8 cellular contexts compared by ENCODE assay signal in genomic region chr22:20550851-20551744, GRCh38. TPM values are rescaled to one million over a fixed set of nuclear protein-coding genes. Genes with fewer than 3 reads are reported as not detected.
DNase-seq lines count a peak whose midpoint lies in the region; ATAC-seq lines count a peak whose summit lies in the region.

No MANE protein-coding gene starts in this region.

- H3K36me3 Mint-ChIP-seq in CD4-positive, alpha-beta memory T cell, result peaks cover 34 to 50% of the 10 kb centered on the region in 2 donors
- H3K36me3 Mint-ChIP-seq in effector memory CD8-positive, alpha-beta T cell (ENCODE audit: insufficient read depth), result peaks cover 50% of the 10 kb centered on the region

- POLR2A ChIA-PET in CD4-positive, alpha-beta memory T cell (lab: Charles Lee; ENCODE audit: partially characterized antibody), result interaction anchor here (0.7 to 20.7 kb wide), 12 partner anchors 16 to 152 kb away, joined by 3 to 650 read pairs (median 4); partner anchors contain the start of gene MED15

- peak; percentile 45 to 73 (median 57) for DNase-seq in CD4-positive, alpha-beta memory T cell
- DNase-seq in activated CD4-positive, alpha-beta T cell treated with anti-CD3 and anti-CD28 coated beads, Interleukin-2, amount 50 U/mL, for 48 hours, result peak; percentile 67 to 76
- peak; percentile 33 to 59 (median 35) for DNase-seq in effector memory CD8-positive, alpha-beta T cell
- DNase-seq in stromal cell of bone marrow (ENCODE audit: low read depth), result peak; percentile 92
- DNase-seq in NCI-H1048 (lab: John Stamatoyannopoulos, UW), result no peak

- CTCF ChIA-PET in CD4-positive, alpha-beta memory T cell (lab: Charles Lee; ENCODE audit: partially characterized antibody), result interaction anchor here (0.9 to 13.8 kb wide), 7 partner anchors 13 to 53 kb away, joined by 3 to 374 read pairs (median 3); partner anchors contain the start of gene MED15

- intact Hi-C loops in CD4-positive, alpha-beta memory T cell (cut with micrococcal nuclease), result loop anchor here (1.0 kb wide), 2 partner anchors 18 to 44 kb away; partner anchors contain the start of gene MED15

- peak overlapping the region; percentile 7 to 15 for H3K4me3 ChIP-seq in CD4-positive, alpha-beta memory T cell (ENCODE audit: low read length in 2 of 2)
- H3K4me3 ChIP-seq in muscle layer of colon (ENCODE audit: low read depth in 1 of 2, low read length in 2 of 2), result peak overlapping the region; percentile 30 to 31

- peak overlapping the region; percentile 92 to 99 (median 98) for H3K27ac Mint-ChIP-seq in CD4-positive, alpha-beta memory T cell
- peak overlapping the region; percentile 94 to 96 for H3K27ac Mint-ChIP-seq in effector memory CD8-positive, alpha-beta T cell

- H3K9ac ChIP-seq in muscle layer of colon (ENCODE audit: low read length), result peak overlapping the region; percentile 39

- no peaks in the 10 kb centered on the region for H3K27me3 Mint-ChIP-seq in CD4-positive, alpha-beta memory T cell
- H3K27me3 Mint-ChIP-seq in effector memory CD8-positive, alpha-beta T cell, result no peaks in the 10 kb centered on the region

- H3K9me3 ChIP-seq in CD4-positive, alpha-beta memory T cell (ENCODE audit: control insufficient read depth in 1 of 2, low read length in 2 of 2), result no peaks in the 10 kb centered on the region
- H3K9me3 ChIP-seq in muscle layer of colon (ENCODE audit: low read length), result no peaks in the 10 kb centered on the region

- H3K36me3 ChIP-seq in CD4-positive, alpha-beta memory T cell (ENCODE audit: insufficient read depth, low read length), result peaks cover 33% of the 10 kb centered on the region
- peaks cover 31% of the 10 kb centered on the region for H3K36me3 ChIP-seq in muscle layer of colon (ENCODE audit: insufficient read depth, low read length)

- ATAC-seq in effector memory CD8-positive, alpha-beta T cell (replicated peaks), result peak; percentile 61
- ATAC-seq in HG03025 (IDR thresholded peaks at IDR 0.05; ENCODE audit: low FRiP score, unreplicated experiment) (no peak), GM21786 (IDR thresholded peaks at IDR 0.05; ENCODE audit: unreplicated experiment) (no peak)

- no peaks in the 10 kb centered on the region for H3K27me3 ChIP-seq in CD4-positive, alpha-beta memory T cell (ENCODE audit: insufficient read depth, low read length)
- no peaks in the 10 kb centered on the region for H3K27me3 ChIP-seq in muscle layer of colon (ENCODE audit: control insufficient read depth in 1 of 2, insufficient read depth in 2 of 2, low read length in 2 of 2)

- peaks cover 91% of the 10 kb centered on the region for H3K4me1 ChIP-seq in CD4-positive, alpha-beta memory T cell (ENCODE audit: insufficient read depth, low read length)
- H3K4me1 ChIP-seq in muscle layer of colon (ENCODE audit: insufficient read depth, low read length), result peaks cover 58% of the 10 kb centered on the region

- peaks cover 57 to 92% (median 76%) of the 10 kb centered on the region in 4 donors for H3K4me1 Mint-ChIP-seq in CD4-positive, alpha-beta memory T cell
- peaks cover 59 to 69% of the 10 kb centered on the region in 2 donors for H3K4me1 Mint-ChIP-seq in effector memory CD8-positive, alpha-beta T cell (ENCODE audit: low read depth in 2 of 2)

- H3K9me3 Mint-ChIP-seq in CD4-positive, alpha-beta memory T cell, result peaks cover 0 to 2% (median 0%) of the 10 kb centered on the region in 8 donors
- no peaks in the 10 kb centered on the region for H3K9me3 Mint-ChIP-seq in effector memory CD8-positive, alpha-beta T cell

- peak overlapping the region; percentile 75 for H3K27ac ChIP-seq in CD4-positive, alpha-beta memory T cell (ENCODE audit: low read depth, low read length)
- H3K27ac ChIP-seq in muscle layer of colon (ENCODE audit: low read depth, low read length), result peak overlapping the region; percentile 94

- peak overlapping the region; percentile 84 to 89 (median 88) for H3K4me3 Mint-ChIP-seq in CD4-positive, alpha-beta memory T cell
- H3K4me3 Mint-ChIP-seq in effector memory CD8-positive, alpha-beta T cell, result peak overlapping the region; percentile 80 to 83

RNA-seq across cellular contexts. Expression of gene MED15, which starts 43.7 kb away (rescaled TPM):
- total RNA-seq in CD4-positive, alpha-beta memory T cell, result 100 to 1,000 TPM; 225 to 237 TPM
- 10 to 100 TPM; 15.6 to 86.8 TPM for polyA plus RNA-seq in CD4-positive, alpha-beta memory T cell

RNA-seq across cellular contexts. Expression of gene KLHL22, which starts 55.5 kb away (rescaled TPM):
- 10 to 100 TPM; 60.2 to 63.1 TPM for total RNA-seq in CD4-positive, alpha-beta memory T cell
- 10 to 100 TPM; 19.4 to 23.9 TPM for polyA plus RNA-seq in CD4-positive, alpha-beta memory T cell
